1 cellular context compared by ENCODE assay signal in genomic region chr5:133251296-133252132, GRCh38.
TF ChIP-seq lines count a peak whose summit lies in the region.

No MANE protein-coding gene starts in this region.

TF ChIP-seq in HepG2, 621 proteins besides CTCF, POLR2A, EP300 and RAD21 (continued from another document and continues in another):
- TF ChIP-seq ZNF142 (CRISPR knock-in tag; IDR thresholded peaks at IDR 0.05): no peak
- TF ChIP-seq, protein P1, sequence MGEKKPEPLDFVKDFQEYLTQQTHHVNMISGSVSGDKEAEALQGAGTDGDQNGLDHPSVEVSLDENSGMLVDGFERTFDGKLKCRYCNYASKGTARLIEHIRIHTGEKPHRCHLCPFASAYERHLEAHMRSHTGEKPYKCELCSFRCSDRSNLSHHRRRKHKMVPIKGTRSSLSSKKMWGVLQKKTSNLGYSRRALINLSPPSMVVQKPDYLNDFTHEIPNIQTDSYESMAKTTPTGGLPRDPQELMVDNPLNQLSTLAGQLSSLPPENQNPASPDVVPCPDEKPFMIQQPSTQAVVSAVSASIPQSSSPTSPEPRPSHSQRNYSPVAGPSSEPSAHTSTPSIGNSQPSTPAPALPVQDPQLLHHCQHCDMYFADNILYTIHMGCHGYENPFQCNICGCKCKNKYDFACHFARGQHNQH (CRISPR knock-in tag; IDR thresholded peaks at IDR 0.05): 0 out of 2 replicates have a peak, but pooled peaks have one; percentile 11
- TF ChIP-seq GATAD2A (CRISPR knock-in tag; IDR thresholded peaks at IDR 0.05): no peak; the same call in 1 of the 2 replicates
- TF ChIP-seq ZNF230 (CRISPR knock-in tag; IDR thresholded peaks at IDR 0.05): no peak
- 0 out of 2 replicates have a peak, but pooled peaks have one; percentile 38 for TF ChIP-seq TIGD3 (CRISPR knock-in tag; IDR thresholded peaks at IDR 0.05; ENCODE audit: borderline replicate concordance)
- no peak for TF ChIP-seq SOX6 (IDR thresholded peaks at IDR 0.05)
- TF ChIP-seq SOX6 (CRISPR knock-in tag; IDR thresholded peaks at IDR 0.05): peak; percentile 46; the same call in 1 of the 2 replicates
- TF ChIP-seq TEAD2 (CRISPR knock-in tag; IDR thresholded peaks at IDR 0.05): no peak
- TF ChIP-seq MXI1 (IDR thresholded peaks at IDR 0.05; ENCODE audit: borderline replicate concordance, low read depth, low read length): no peak
- TF ChIP-seq ATF4 (CRISPR knock-in tag; IDR thresholded peaks at IDR 0.05): no peak
- peak; percentile 80 for TF ChIP-seq PAXIP1 (CRISPR knock-in tag; conservative IDR thresholded peaks at IDR 0.05)
- TF ChIP-seq EHMT2 (IDR thresholded peaks at IDR 0.05; ENCODE audit: borderline replicate concordance, low read depth, low read length): no peak; the same call in 1 of the 2 replicates
- TF ChIP-seq ZBTB7B (CRISPR knock-in tag; IDR thresholded peaks at IDR 0.05): no peak
- TF ChIP-seq SNAPC2 (CRISPR knock-in tag; IDR thresholded peaks at IDR 0.05): peak; percentile 12; the same call in 1 of the 2 replicates
- TF ChIP-seq MAF1 (CRISPR knock-in tag; IDR thresholded peaks at IDR 0.05; ENCODE audit: borderline replicate concordance): no peak
- TF ChIP-seq, protein P2, sequence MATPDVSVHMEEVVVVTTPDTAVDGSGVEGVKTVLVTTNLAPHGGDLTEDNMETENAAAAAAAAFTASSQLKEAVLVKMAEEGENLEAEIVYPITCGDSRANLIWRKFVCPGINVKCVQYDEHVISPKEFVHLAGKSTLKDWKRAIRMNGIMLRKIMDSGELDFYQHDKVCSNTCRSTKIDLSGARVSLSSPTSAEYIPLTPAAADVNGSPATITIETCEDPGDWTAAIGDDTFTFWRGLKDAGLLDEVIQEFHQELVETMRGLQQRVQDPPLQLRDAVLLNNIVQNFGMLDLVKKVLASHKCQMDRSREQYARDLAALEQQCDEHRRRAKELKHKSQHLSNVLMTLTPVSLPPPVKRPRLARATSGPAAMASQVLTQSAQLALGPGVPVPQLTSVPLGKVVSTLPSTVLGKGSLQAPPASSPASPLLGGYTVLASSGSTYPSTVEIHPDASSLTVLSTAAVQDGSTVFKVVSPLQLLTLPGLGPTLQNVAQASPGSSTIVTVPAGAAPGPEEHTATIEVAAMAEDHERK (CRISPR knock-in tag; IDR thresholded peaks at IDR 0.05; ENCODE audit: low read depth): no peak
- TF ChIP-seq NR2F2 (IDR thresholded peaks at IDR 0.05; ENCODE audit: borderline replicate concordance, low read depth): no peak
- TF ChIP-seq PHF8 (CRISPR knock-in tag; IDR thresholded peaks at IDR 0.05): peak; percentile 17; the same call in 1 of the 2 replicates
- TF ChIP-seq KDM6A (CRISPR knock-in tag; IDR thresholded peaks at IDR 0.05; ENCODE audit: low read depth): no peak
- TF ChIP-seq TMF1 (CRISPR knock-in tag; IDR thresholded peaks at IDR 0.05; ENCODE audit: low read depth): 0 out of 2 replicates have a peak, but pooled peaks have one; percentile 26
- TF ChIP-seq ZNF264 (CRISPR knock-in tag; IDR thresholded peaks at IDR 0.05): 0 out of 2 replicates have a peak, but pooled peaks have one; percentile 25
- TF ChIP-seq ZNF256 (CRISPR knock-in tag; conservative IDR thresholded peaks at IDR 0.05): 0 out of 2 replicates have a peak, but pooled peaks have one; percentile 42
- no peak for TF ChIP-seq KDM5A (IDR thresholded peaks at IDR 0.05; ENCODE audit: borderline replicate concordance, low read length)
- TF ChIP-seq ZNF446 (CRISPR knock-in tag; IDR thresholded peaks at IDR 0.05): no peak
- peak in 1 of 2 experiments; percentile 57; a peak in 1 of 4 replicates for TF ChIP-seq HMGXB4 (CRISPR knock-in tag; IDR thresholded peaks at IDR 0.05; ENCODE audit: borderline replicate concordance in 1 of 2, low read depth in 1 of 2)
- TF ChIP-seq ZNF703 (CRISPR knock-in tag; IDR thresholded peaks at IDR 0.05; ENCODE audit: borderline replicate concordance): no peak
- TF ChIP-seq ZNF777 (CRISPR knock-in tag; IDR thresholded peaks at IDR 0.05): peak; percentile 69
- TF ChIP-seq ZNF281 (CRISPR knock-in tag; IDR thresholded peaks at IDR 0.05; ENCODE audit: borderline replicate concordance): no peak
- TF ChIP-seq SP5 (CRISPR knock-in tag; IDR thresholded peaks at IDR 0.05; ENCODE audit: borderline replicate concordance, low read depth): no peak
- TF ChIP-seq, protein P3, sequence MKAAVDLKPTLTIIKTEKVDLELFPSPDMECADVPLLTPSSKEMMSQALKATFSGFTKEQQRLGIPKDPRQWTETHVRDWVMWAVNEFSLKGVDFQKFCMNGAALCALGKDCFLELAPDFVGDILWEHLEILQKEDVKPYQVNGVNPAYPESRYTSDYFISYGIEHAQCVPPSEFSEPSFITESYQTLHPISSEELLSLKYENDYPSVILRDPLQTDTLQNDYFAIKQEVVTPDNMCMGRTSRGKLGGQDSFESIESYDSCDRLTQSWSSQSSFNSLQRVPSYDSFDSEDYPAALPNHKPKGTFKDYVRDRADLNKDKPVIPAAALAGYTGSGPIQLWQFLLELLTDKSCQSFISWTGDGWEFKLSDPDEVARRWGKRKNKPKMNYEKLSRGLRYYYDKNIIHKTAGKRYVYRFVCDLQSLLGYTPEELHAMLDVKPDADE (CRISPR knock-in tag; IDR thresholded peaks at IDR 0.05): no peak
- no peak for TF ChIP-seq NR2F6 (IDR thresholded peaks at IDR 0.05)
- TF ChIP-seq NR2F6 (CRISPR knock-in tag; IDR thresholded peaks at IDR 0.05): no peak
- TF ChIP-seq, protein P4, sequence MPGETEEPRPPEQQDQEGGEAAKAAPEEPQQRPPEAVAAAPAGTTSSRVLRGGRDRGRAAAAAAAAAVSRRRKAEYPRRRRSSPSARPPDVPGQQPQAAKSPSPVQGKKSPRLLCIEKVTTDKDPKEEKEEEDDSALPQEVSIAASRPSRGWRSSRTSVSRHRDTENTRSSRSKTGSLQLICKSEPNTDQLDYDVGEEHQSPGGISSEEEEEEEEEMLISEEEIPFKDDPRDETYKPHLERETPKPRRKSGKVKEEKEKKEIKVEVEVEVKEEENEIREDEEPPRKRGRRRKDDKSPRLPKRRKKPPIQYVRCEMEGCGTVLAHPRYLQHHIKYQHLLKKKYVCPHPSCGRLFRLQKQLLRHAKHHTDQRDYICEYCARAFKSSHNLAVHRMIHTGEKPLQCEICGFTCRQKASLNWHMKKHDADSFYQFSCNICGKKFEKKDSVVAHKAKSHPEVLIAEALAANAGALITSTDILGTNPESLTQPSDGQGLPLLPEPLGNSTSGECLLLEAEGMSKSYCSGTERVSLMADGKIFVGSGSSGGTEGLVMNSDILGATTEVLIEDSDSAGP (CRISPR knock-in tag; IDR thresholded peaks at IDR 0.05; ENCODE audit: borderline replicate concordance): peak; percentile 60; the same call in 1 of the 2 replicates
- TF ChIP-seq ZNF253 (CRISPR knock-in tag; IDR thresholded peaks at IDR 0.05; ENCODE audit: borderline replicate concordance): no peak
